2 cellular contexts compared by ENCODE assay signal in genomic region chr6:32873947-32874346, GRCh38. TPM values are rescaled to one million over a fixed set of nuclear protein-coding genes. Genes with fewer than 3 reads are reported as not detected.
"Had no signal": no experiment of that assay in that cellular context is flagged by ENCODE, and none has a peak within 500 bp of the region (broad histone marks: within the 10 kb centered on the region; RNA-seq: fewer than 3 reads in every experiment).

No MANE protein-coding gene starts in this region.

RNA-seq across cellular contexts. Expression of gene HLA-DOB, which starts 57.1 kb away (rescaled TPM):
- total RNA-seq: HepG2, HT-29 had no signal
- polyA plus RNA-seq: HepG2 had no signal
